1 cellular context compared by ENCODE assay signal in the genomic region with DNA sequence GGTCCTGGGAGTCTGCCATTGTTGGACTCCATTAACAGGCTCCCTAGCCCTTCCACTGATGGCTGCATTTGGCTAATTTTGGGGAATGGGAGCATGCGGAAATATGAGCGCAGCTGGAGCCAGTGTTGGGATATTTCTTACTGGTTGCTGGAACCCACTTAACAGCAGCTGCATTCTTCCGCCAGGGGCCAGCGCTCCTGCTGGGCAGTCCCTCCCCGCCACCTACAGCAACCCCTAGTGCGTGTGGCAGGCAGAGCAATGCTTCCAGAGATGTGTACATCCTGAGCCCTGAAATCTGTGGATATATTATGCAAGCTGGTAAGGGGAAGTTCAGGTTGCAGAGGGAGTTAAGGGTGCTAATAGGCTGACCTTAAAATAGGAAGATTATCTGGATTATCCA.
TF ChIP-seq lines count a peak whose summit lies in the region.

No MANE protein-coding gene starts in this region.

TF ChIP-seq in H1, 55 proteins besides CTCF, POLR2A, EP300 and RAD21:
- TF ChIP-seq NANOG (IDR thresholded peaks at IDR 0.05; ENCODE audit: insufficient read depth, low read depth, low read length, poor library complexity, severe bottlenecking) (no peak), CHD1 (IDR thresholded peaks at IDR 0.05; ENCODE audit: low read depth, low read length) (no peak), SUZ12 (IDR thresholded peaks at IDR 0.05; ENCODE audit: low read length) (no peak), TCF12 (IDR thresholded peaks at IDR 0.05; ENCODE audit: low read depth, low read length) (no peak), KDM4A (IDR thresholded peaks at IDR 0.05; ENCODE audit: low read depth, low read length, severe bottlenecking) (no peak), CBX8 (IDR thresholded peaks at IDR 0.05; ENCODE audit: borderline replicate concordance, low read depth, low read length) (no peak), KDM1A (IDR thresholded peaks at IDR 0.05; ENCODE audit: borderline replicate concordance, low read length) (no peak), TAF1 (IDR thresholded peaks at IDR 0.05; ENCODE audit: low read depth, low read length) (no peak), SP1 (IDR thresholded peaks at IDR 0.05; ENCODE audit: low read depth, low read length) (no peak), CTBP2 (IDR thresholded peaks at IDR 0.05; ENCODE audit: borderline replicate concordance, insufficient read depth, insufficient read length, low read length) (no peak), YY1 (IDR thresholded peaks at IDR 0.05; ENCODE audit: low read depth, low read length) (no peak), SIRT6 (IDR thresholded peaks at IDR 0.05; ENCODE audit: low read length) (no peak), ASH2L (IDR thresholded peaks at IDR 0.05; ENCODE audit: low read length) (no peak)
- TF ChIP-seq, protein P1, sequence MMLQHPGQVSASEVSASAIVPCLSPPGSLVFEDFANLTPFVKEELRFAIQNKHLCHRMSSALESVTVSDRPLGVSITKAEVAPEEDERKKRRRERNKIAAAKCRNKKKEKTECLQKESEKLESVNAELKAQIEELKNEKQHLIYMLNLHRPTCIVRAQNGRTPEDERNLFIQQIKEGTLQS (IDR thresholded peaks at IDR 0.05; ENCODE audit: insufficient read depth, low read depth, low read length): no peak
